Comparison of ENCODE assay signal across 11 cellular contexts in the genomic region with DNA sequence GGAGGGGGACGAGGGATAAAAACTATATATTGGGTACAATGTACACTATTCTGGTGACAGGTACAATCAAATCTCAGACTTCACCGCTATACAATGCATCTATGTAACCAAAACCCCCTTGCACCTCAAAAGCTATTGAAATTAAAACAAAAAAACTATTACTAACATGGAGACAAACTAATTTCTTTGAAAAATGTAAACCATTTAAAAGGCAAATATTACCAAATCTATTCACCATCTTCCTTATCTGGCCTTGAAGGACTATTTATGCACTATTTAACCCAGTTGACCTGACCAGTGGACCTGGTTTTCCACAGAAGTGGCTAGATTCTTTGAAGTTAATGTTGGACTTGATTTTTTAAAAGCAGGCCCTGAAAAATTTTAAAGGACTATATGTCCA.
"Had no signal": no experiment of that assay in that cellular context is flagged by ENCODE, and none has a peak within 500 bp of the region (broad histone marks: within the 10 kb centered on the region; RNA-seq: fewer than 3 reads in every experiment).

No MANE protein-coding gene starts in this region.

- H3K27ac Mint-ChIP-seq: GM23338, H9, HFFc6 had no signal

- H3K9ac ChIP-seq: GM23248 had no signal

- H3K27ac ChIP-seq: GM23248 had no signal

- H3K4me1 Mint-ChIP-seq: GM23338, H9 had no signal

- H3K36me3 ChIP-seq: HAP-1 had no signal

- ATAC-seq: GM23338, HCT116 had no signal

- H3K9me3 Mint-ChIP-seq: GM23338, HFFc6 had no signal

- H3K4me3 Mint-ChIP-seq: GM23338, H9, HFFc6 had no signal

- DNase-seq: GM23248, GOT3, H7, H9, HCEC 1CT, HFFc6 had no signal

- H2AFZ ChIP-seq: GM23248, GM23338 had no signal

- H3K4me3 ChIP-seq: GM23248, GM23338, HAP-1 had no signal

- H3K4me2 ChIP-seq: GM23338 had no signal

- H3K4me1 ChIP-seq: HAP-1 had no signal

- H3K9me3 ChIP-seq: HAP-1 had no signal

- FAIRE-seq: H1, H54 had no signal
